ENCODE assay signal across 13 cellular contexts in genomic region chr22:46941958-46942815, GRCh38.
DNase-seq lines count a peak whose midpoint lies in the region; ATAC-seq, FAIRE-seq and TF ChIP-seq lines count a peak whose summit lies in the region.
"Had no signal": no experiment of that assay in that cellular context is flagged by ENCODE, and none has a peak within 500 bp of the region (broad histone marks: within the 10 kb centered on the region; RNA-seq: fewer than 3 reads in every experiment).

No MANE protein-coding gene starts in this region.

- H3K27ac ChIP-seq in adrenal gland (peak overlapping the region; percentile 4 to 79 (median 29)), skin epidermis (peak overlapping the region in 19 of 21 experiments; percentile 2 to 83 (median 68))
- H3K27ac ChIP-seq: KMS-11 had no signal

- no peaks in the 10 kb centered on the region for H3K4me1 ChIP-seq in adrenal gland (replicated peaks in 1 of 2)

- intact Hi-C loops in adrenal gland (cut with DNase I): no loop called here

- no peaks in the 10 kb centered on the region for H3K36me3 ChIP-seq in adrenal gland (replicated peaks in 1 of 2)

- peak; percentile 50 for FAIRE-seq in GM12891 (lab: Jason Lieb, UNC)
- no peak for FAIRE-seq in H54 (lab: Jason Lieb, UNC)
- FAIRE-seq: bronchial epithelial cell had no signal

- no peaks in the 10 kb centered on the region for H3K27me3 ChIP-seq in adrenal gland
- H3K27me3 ChIP-seq: tibial nerve had no signal

- TF ChIP-seq POLR2A in GM12891 (IDR thresholded peaks at IDR 0.05; ENCODE audit: low read depth, low read length) (no peak), adrenal gland (IDR thresholded peaks at IDR 0.05) (no peak), H54 (IDR thresholded peaks at IDR 0.05; ENCODE audit: low read depth, low read length) (no peak)

- no peak for TF ChIP-seq CTCF in adrenal gland (IDR thresholded peaks at IDR 0.05)

- WGBS in adrenal gland, 4 donors: 69 to 83% (median 76%) methylated on average over 21 of the region's 21 CpGs

- H3K9me3 ChIP-seq in adrenal gland (replicated peaks in 1 of 3): no peaks in the 10 kb centered on the region
- H3K9me3 ChIP-seq: tibial nerve had no signal

- DNase-seq in GM12891 (ENCODE audit: insufficient read length, low spot score): no peak
- DNase-seq in adrenal gland: peak in 2 of 7 donors; percentile 30 to 51
- peak; percentile 23 for DNase-seq in iris pigment epithelial cell (ENCODE audit: low read depth)
- no peak for DNase-seq in H54 (ENCODE audit: insufficient read length, low spot score)
- no peak for DNase-seq in anterior cingulate cortex (lab: John Stamatoyannopoulos, UW)
- DNase-seq: DMS53; stimulated activated CD4-positive, alpha-beta T cell treated with anti-CD3 and anti-CD28 coated beads, Interleukin-4, amount 100 ng/mL, for 1 hour had no signal

- H3K4me3 ChIP-seq in adrenal gland (no peak overlapping the region), skin epidermis (peak overlapping the region in 1 of 7 experiments; percentile 6)

- no peak for ATAC-seq in HG03045 (IDR thresholded peaks at IDR 0.05; ENCODE audit: unreplicated experiment)
- no peak for ATAC-seq in HG02852 (IDR thresholded peaks at IDR 0.05; ENCODE audit: unreplicated experiment)

TF ChIP-seq in GM12891, 5 proteins besides CTCF, POLR2A, EP300 and RAD21:
- TF ChIP-seq TAF1 (IDR thresholded peaks at IDR 0.05; ENCODE audit: low read depth, low read length) (no peak), POLR2AphosphoS5 (IDR thresholded peaks at IDR 0.05; ENCODE audit: low read depth, low read length) (no peak), SPI1 (IDR thresholded peaks at IDR 0.05; ENCODE audit: low read depth, low read length) (no peak), PAX5 (IDR thresholded peaks at IDR 0.05; ENCODE audit: insufficient read depth, low read length, severe bottlenecking) (no peak), POU2F2 (IDR thresholded peaks at IDR 0.05; ENCODE audit: low read depth, low read length) (no peak)
